Comparison of ENCODE assay signal across 29 cellular contexts in genomic region chr18:45728341-45729010, GRCh38. TPM values are rescaled to one million over a fixed set of nuclear protein-coding genes. Genes with fewer than 3 reads are reported as not detected.
DNase-seq lines count a peak whose midpoint lies in the region; ATAC-seq and TF ChIP-seq lines count a peak whose summit lies in the region.
"Had no signal": no experiment of that assay in that cellular context is flagged by ENCODE, and none has a peak within 500 bp of the region (broad histone marks: within the 10 kb centered on the region; RNA-seq: fewer than 3 reads in every experiment).

No MANE protein-coding gene starts in this region.

- H3K27ac ChIP-seq in body of pancreas, result peak overlapping the region in 1 of 4 donors; percentile 17
- H3K27ac ChIP-seq in SJCRH30, result no peak overlapping the region
- H3K27ac ChIP-seq: right atrium auricular region, suprapubic skin, upper lobe of left lung had no signal

- no peaks in the 10 kb centered on the region for H3K9me3 ChIP-seq in body of pancreas
- no peaks in the 10 kb centered on the region for H3K9me3 ChIP-seq in SJCRH30 (replicated peaks)
- H3K9me3 ChIP-seq: right atrium auricular region, suprapubic skin, upper lobe of left lung had no signal

- H3K27me3 ChIP-seq in body of pancreas, result no peaks in the 10 kb centered on the region
- no peaks in the 10 kb centered on the region for H3K27me3 ChIP-seq in SJCRH30
- H3K27me3 ChIP-seq: right atrium auricular region, suprapubic skin, upper lobe of left lung had no signal

- H3K36me3 ChIP-seq in body of pancreas (replicated peaks in 1 of 2; ENCODE audit: insufficient read depth in 1 of 2, low read depth in 2 of 2) (no peaks in the 10 kb centered on the region), SJCRH30 (no peaks in the 10 kb centered on the region)
- H3K36me3 ChIP-seq: right atrium auricular region, suprapubic skin, upper lobe of left lung had no signal

- peak; percentile 71 for ATAC-seq in body of pancreas
- ATAC-seq: PC-3 had no signal

- H3K4me1 ChIP-seq in body of pancreas (peaks cover 18% of the 10 kb centered on the region), SJCRH30 (no peaks in the 10 kb centered on the region)
- H3K4me1 ChIP-seq: right atrium auricular region, suprapubic skin, upper lobe of left lung had no signal

- DNase-seq in AG09319 (ENCODE audit: extremely low read depth, low read depth) (peak; percentile 59), HCEC 1CT (peak; percentile 26), body of pancreas (no peak), foreskin fibroblast (peak; percentile 77 to 90), NCI-H2029 treated with DMSO at 0.1 percent for 48 hours (lab: John Stamatoyannopoulos, UW) (no peak), NCI-H187 treated with DMSO at 0.1 percent for 48 hours (lab: John Stamatoyannopoulos, UW) (no peak), GM10266 (ENCODE audit: extremely low spot score) (no peak), SJCRH30 (no peak)
- DNase-seq: activated CD4-positive, alpha-beta memory T cell treated with anti-CD3 and anti-CD28 coated beads, Interleukin-2, amount 10 ng/mL, durations not matched to agents 7 days and 5 days; activated CD8-positive, alpha-beta memory T cell treated with anti-CD3 and anti-CD28 coated beads, Interleukin-2, amount 50 U/mL, for 48 hours; activated naive CD4-positive, alpha-beta T cell treated with anti-CD3 and anti-CD28 coated beads, Interleukin-2, amount 10 ng/mL, durations not matched to agents 7 days and 5 days; amniotic stem cell; foreskin melanocyte; HFFc6; kidney; midbrain; naive B cell; NCI-H1048; NCI-H1694 treated with DMSO at 0.1 percent for 48 hours; NCI-H526; PC-3; posterior cingulate gyrus; stimulated activated naive CD4-positive, alpha-beta T cell treated with Interleukin-2 at 50 U/mL for 16 hours; upper lobe of left lung had no signal

- intact Hi-C loops in body of pancreas (cut with DNase I), result no loop called here

- TF ChIP-seq POLR2A in body of pancreas (IDR thresholded peaks at IDR 0.05), result no peak

- no peak for TF ChIP-seq CTCF in AG09319 (IDR thresholded peaks at IDR 0.05; ENCODE audit: low read depth, low read length)
- no peak for TF ChIP-seq CTCF in body of pancreas (IDR thresholded peaks at IDR 0.05)
- no peak for TF ChIP-seq CTCF in foreskin fibroblast (IDR thresholded peaks at IDR 0.05; ENCODE audit: low read depth, low read length)
- TF ChIP-seq CTCF in GM10266 (IDR thresholded peaks at IDR 0.05; ENCODE audit: control insufficient read depth, insufficient read depth, low read depth, missing control alignments), result no peak

- H3K4me3 ChIP-seq in body of pancreas (no peak overlapping the region), foreskin fibroblast (ENCODE audit: low read depth in 1 of 2, low read length in 2 of 2) (no peak overlapping the region), SJCRH30 (no peak overlapping the region)
- H3K4me3 ChIP-seq: right atrium auricular region, smooth muscle cell, suprapubic skin, upper lobe of left lung had no signal

- WGBS in body of pancreas, 2 donors, result 15% methylated on average over 2 of the region's 2 CpGs

RNA-seq across cellular contexts. Expression of gene SLC14A1, which starts 4.5 kb away (rescaled TPM):
- 10 to 100 TPM in 1 of 2 donors, 1 to 10 TPM in 1; 3.6 to 12.5 TPM for total RNA-seq in body of pancreas
- not detected in 2 replicates for total RNA-seq in SJCRH30 (2014; rRNA removed; shearing (Covaris generic))
- total RNA-seq: A172, G401 had no signal

Comparison
In these comparisons a context has a peak if more than half of its experiments do, and no peak if none do; other contexts are left out.
1. DNase-seq: peak in AG09319 (single experiment), HCEC 1CT (single experiment) and foreskin fibroblast (2 of 2); none in body of pancreas (0 of 4), NCI-H2029 treated with DMSO at 0.1 percent for 48 hours (single experiment), NCI-H187 treated with DMSO at 0.1 percent for 48 hours (single experiment), GM10266 (single experiment) and SJCRH30 (0 of 2).